Comparison of ENCODE assay signal across 8 cellular contexts in genomic region chr19:35702223-35703012, GRCh38. TPM values are rescaled to one million over a fixed set of nuclear protein-coding genes. Genes with fewer than 3 reads are reported as not detected.
DNase-seq lines count a peak whose midpoint lies in the region; ATAC-seq and TF ChIP-seq lines count a peak whose summit lies in the region.

No MANE protein-coding gene starts in this region.

- H3K4me1 Mint-ChIP-seq in activated naive CD8-positive, alpha-beta T cell treated with anti-CD3 and anti-CD28 coated beads, Interleukin-2, amount 10 ng/mL, durations not matched to agents 7 days and 5 days: peaks cover 7% of the 10 kb centered on the region
- H3K4me1 Mint-ChIP-seq in type B pancreatic cell (ENCODE audit: unreplicated experiment): peaks cover 5% of the 10 kb centered on the region

- H3K4me2 ChIP-seq in trophoblast cell (ENCODE audit: low read length): peak overlapping the region; percentile 90

- H3K9ac ChIP-seq in trophoblast cell (ENCODE audit: low read length): no peak overlapping the region

- no peaks in the 10 kb centered on the region for H3K9me3 Mint-ChIP-seq in activated naive CD8-positive, alpha-beta T cell treated with anti-CD3 and anti-CD28 coated beads, Interleukin-2, amount 10 ng/mL, durations not matched to agents 7 days and 5 days
- peaks cover 3% of the 10 kb centered on the region for H3K9me3 Mint-ChIP-seq in type B pancreatic cell

- WGBS in trophoblast cell (ENCODE audit: extremely low coverage, insufficient coverage, insufficient read length): no CpG with 5 or more reads among the region's 50 CpGs

- H4K91ac ChIP-seq in trophoblast cell (ENCODE audit: low read depth, low read length): no peak overlapping the region

- H3K14ac ChIP-seq in trophoblast cell (ENCODE audit: low read length): no peak overlapping the region

- no peak overlapping the region for H3K23ac ChIP-seq in trophoblast cell (ENCODE audit: low read length)

- POLR2A ChIA-PET in GM10248 (lab: Yijun Ruan, JAX): interaction anchor here (0.5 to 3.0 kb wide), 6 partner anchors 10 to 59 kb away, joined by 3 to 42 read pairs (median 5); partner anchors contain the start of genes COX6B1 and LIN37
- POLR2A ChIA-PET in activated naive CD8-positive, alpha-beta T cell treated with anti-CD3 and anti-CD28 coated beads, Interleukin-2, amount 10 ng/mL, durations not matched to agents 7 days and 5 days (lab: Charles Lee): interaction anchor here (1.0 to 3.5 kb wide), 12 partner anchors 10 to 228 kb away, joined by 3 to 75 read pairs (median 6); partner anchors contain the start of genes IGFLR1, LIN37 and U2AF1L4

- H2BK5ac ChIP-seq in trophoblast cell (ENCODE audit: low read depth, low read length, poor library complexity): no peak overlapping the region

- no peak for TF ChIP-seq CTCF in GM10248 (IDR thresholded peaks at IDR 0.05; ENCODE audit: control extremely low read depth, extremely low read depth, low read depth, missing control alignments)
- no peak for TF ChIP-seq CTCF in type B pancreatic cell (conservative IDR thresholded peaks at IDR 0.05)

- peaks cover 3% of the 10 kb centered on the region for H3K36me3 Mint-ChIP-seq in activated naive CD8-positive, alpha-beta T cell treated with anti-CD3 and anti-CD28 coated beads, Interleukin-2, amount 10 ng/mL, durations not matched to agents 7 days and 5 days
- no peaks in the 10 kb centered on the region for H3K36me3 Mint-ChIP-seq in type B pancreatic cell

- H3K79me2 ChIP-seq in trophoblast cell (ENCODE audit: control insufficient read depth, insufficient read depth, low read length, poor library complexity): no peaks in the 10 kb centered on the region

- CTCF ChIA-PET in GM10248 (lab: Yijun Ruan, JAX): interaction anchor here (1.1 to 11.4 kb wide), 6 partner anchors 8 to 229 kb away, joined by 3 to 184 read pairs (median 7); partner anchors contain the start of gene LIN37

- no peak overlapping the region for H3K27ac ChIP-seq in trophoblast cell (ENCODE audit: low read depth, low read length)

- no peak overlapping the region for H2AK5ac ChIP-seq in trophoblast cell (ENCODE audit: low read length)

- H3K9me3 ChIP-seq in trophoblast cell (ENCODE audit: insufficient read depth, low read depth, low read length): no peaks in the 10 kb centered on the region

- no peaks in the 10 kb centered on the region for H3K79me1 ChIP-seq in trophoblast cell (ENCODE audit: low read length)

- peaks cover 3 to 5% of the 10 kb centered on the region in 2 experiments for H3K4me1 ChIP-seq in trophoblast cell (ENCODE audit: control insufficient read depth in 1 of 2, insufficient read depth in 2 of 2, low read length in 2 of 2)

- no peaks in the 10 kb centered on the region for H3K27me3 Mint-ChIP-seq in activated naive CD8-positive, alpha-beta T cell treated with anti-CD3 and anti-CD28 coated beads, Interleukin-2, amount 10 ng/mL, durations not matched to agents 7 days and 5 days
- H3K27me3 Mint-ChIP-seq in type B pancreatic cell: peaks cover 4% of the 10 kb centered on the region

- intact Hi-C loops in cardiac septum (cut with DNase I): no loop called here

- peak overlapping the region; percentile 96 for H3K27ac Mint-ChIP-seq in activated naive CD8-positive, alpha-beta T cell treated with anti-CD3 and anti-CD28 coated beads, Interleukin-2, amount 10 ng/mL, durations not matched to agents 7 days and 5 days
- H3K27ac Mint-ChIP-seq in type B pancreatic cell: peak overlapping the region; percentile 78

- peak overlapping the region; percentile 9 for H4K12ac ChIP-seq in trophoblast cell (ENCODE audit: low read depth, low read length)

- ATAC-seq in HG02610 (IDR thresholded peaks at IDR 0.05; ENCODE audit: unreplicated experiment): peak; percentile 92
- ATAC-seq in activated naive CD8-positive, alpha-beta T cell treated with anti-CD3 and anti-CD28 coated beads, Interleukin-2, amount 10 ng/mL, durations not matched to agents 7 days and 5 days (ENCODE audit: low read depth): peak; percentile 100

- no peak overlapping the region for H2BK12ac ChIP-seq in trophoblast cell (ENCODE audit: low read length)

- H3K27me3 ChIP-seq in trophoblast cell (ENCODE audit: insufficient read depth, low read length): no peaks in the 10 kb centered on the region

- no peak overlapping the region for H3K4ac ChIP-seq in trophoblast cell (ENCODE audit: low read depth, low read length)

- no peak overlapping the region for H2BK120ac ChIP-seq in trophoblast cell (ENCODE audit: insufficient read depth, low read length, poor library complexity)

- peak overlapping the region; percentile 81 for H4K8ac ChIP-seq in trophoblast cell (ENCODE audit: low read depth, low read length)

- H3K18ac ChIP-seq in trophoblast cell (ENCODE audit: low read length): no peak overlapping the region

- H3K4me3 Mint-ChIP-seq in activated naive CD8-positive, alpha-beta T cell treated with anti-CD3 and anti-CD28 coated beads, Interleukin-2, amount 10 ng/mL, durations not matched to agents 7 days and 5 days: peak overlapping the region; percentile 98
- peak overlapping the region; percentile 96 for H3K4me3 Mint-ChIP-seq in type B pancreatic cell

- H3K36me3 ChIP-seq in trophoblast cell (ENCODE audit: control insufficient read depth in 1 of 2, insufficient read depth in 2 of 2, low read length in 2 of 2): no peaks in the 10 kb centered on the region

- DNase-seq in GM10248 (ENCODE audit: extremely low spot score): peak; percentile 95
- DNase-seq in NCI-H1092 treated with DMSO at 0.1 percent for 48 hours (lab: John Stamatoyannopoulos, UW): peak; percentile 96
- peak; percentile 96 for DNase-seq in SKM-1 treated with dmso at 0.1 percent for 144 hours (lab: John Stamatoyannopoulos, UW; ENCODE audit: unreplicated experiment)
- DNase-seq in activated naive CD8-positive, alpha-beta T cell treated with anti-CD3 and anti-CD28 coated beads, Interleukin-2, amount 10 ng/mL, durations not matched to agents 7 days and 5 days: peak; percentile 90
- peak; percentile 97 for DNase-seq in cardiac septum (ENCODE audit: low spot score)
- peak; percentile 96 to 99 for DNase-seq in trophoblast cell
- DNase-seq in type B pancreatic cell (ENCODE audit: extremely low spot score, unreplicated experiment): peak; percentile 91

- H2AFZ ChIP-seq in trophoblast cell (ENCODE audit: insufficient read depth, low read length, poor library complexity): peak overlapping the region; percentile 95

- H3K4me3 ChIP-seq in trophoblast cell (ENCODE audit: low read depth, low read length): peak overlapping the region; percentile 67

RNA-seq across cellular contexts. Expression of gene ZBTB32, which starts 1.9 kb away (rescaled TPM):
- total RNA-seq in activated naive CD8-positive, alpha-beta T cell treated with anti-CD3 and anti-CD28 coated beads, Interleukin-2, amount 10 ng/mL, durations not matched to agents 7 days and 5 days: 10 to 100 TPM; 24.5 to 33.6 TPM
- 0.13 TPM for total RNA-seq in cardiac septum
- polyA plus RNA-seq in trophoblast cell (2013): not detected in 2 replicates
- not detected in 2 replicates for total RNA-seq in type B pancreatic cell (ENCODE audit: low replicate concordance)

RNA-seq across cellular contexts. Expression of gene KMT2B, which starts 15.4 kb away (rescaled TPM):
- total RNA-seq in activated naive CD8-positive, alpha-beta T cell treated with anti-CD3 and anti-CD28 coated beads, Interleukin-2, amount 10 ng/mL, durations not matched to agents 7 days and 5 days: 10 to 100 TPM; 74.6 to 75.9 TPM
- total RNA-seq in cardiac septum (19.9 TPM), type B pancreatic cell (ENCODE audit: low replicate concordance) (52.3 and 55.4 TPM in 2 replicates)
- polyA plus RNA-seq in trophoblast cell (2013): 18.4 and 20.0 TPM in 2 replicates

RNA-seq across cellular contexts. Expression of gene UPK1A, which starts 36.1 kb away (rescaled TPM):
- total RNA-seq in activated naive CD8-positive, alpha-beta T cell treated with anti-CD3 and anti-CD28 coated beads, Interleukin-2, amount 10 ng/mL, durations not matched to agents 7 days and 5 days: 1 to 10 TPM in 1 of 2 experiments, under 1 TPM in 1; 0.88 to 1.7 TPM
- total RNA-seq in cardiac septum: not detected
- polyA plus RNA-seq in trophoblast cell (2013): 0.16 and 0.17 TPM in 2 replicates
- total RNA-seq in type B pancreatic cell (ENCODE audit: low replicate concordance): 4.4 and 5.1 TPM in 2 replicates

RNA-seq across cellular contexts. Expression of gene IGFLR1, which starts 39.8 kb away (rescaled TPM):
- 10 to 100 TPM; 63.0 to 63.4 TPM for total RNA-seq in activated naive CD8-positive, alpha-beta T cell treated with anti-CD3 and anti-CD28 coated beads, Interleukin-2, amount 10 ng/mL, durations not matched to agents 7 days and 5 days
- total RNA-seq in cardiac septum (4.2 TPM), type B pancreatic cell (ENCODE audit: low replicate concordance) (1.5 and 3.8 TPM in 2 replicates)
- polyA plus RNA-seq in trophoblast cell (2013): 4.2 and 5.3 TPM in 2 replicates

RNA-seq across cellular contexts. Expression of gene U2AF1L4, which starts 42.8 kb away (rescaled TPM):
- 10 to 100 TPM; 31.9 to 33.1 TPM for total RNA-seq in activated naive CD8-positive, alpha-beta T cell treated with anti-CD3 and anti-CD28 coated beads, Interleukin-2, amount 10 ng/mL, durations not matched to agents 7 days and 5 days
- total RNA-seq in cardiac septum (24.9 TPM), type B pancreatic cell (ENCODE audit: low replicate concordance) (22.2 and 25.4 TPM in 2 replicates)
- 12.1 and 12.4 TPM in 2 replicates for polyA plus RNA-seq in trophoblast cell (2013)

Comparison
In these comparisons a context has a peak if more than half of its experiments do, and no peak if none do; other contexts are left out.
1. RNA of gene ZBTB32, which starts 1.9 kb away (total RNA-seq): 24.5 to 33.6 TPM in activated naive CD8-positive, alpha-beta T cell treated with anti-CD3 and anti-CD28 coated beads, Interleukin-2, amount 10 ng/mL, durations not matched to agents 7 days and 5 days; 0.13 TPM in cardiac septum (single experiment) and not detected in type B pancreatic cell; every median in the first group is over 10 times any median in the second.
2. Peak in every context shown above with its lines, with median percentiles within 50 percentile points of each other: DNase-seq.